Comparison of ENCODE assay signal across 8 cellular contexts in genomic region chr5:109740329-109740728, GRCh38. TPM values are rescaled to one million over a fixed set of nuclear protein-coding genes. Genes with fewer than 3 reads are reported as not detected.
DNase-seq lines count a peak whose midpoint lies in the region; ATAC-seq and TF ChIP-seq lines count a peak whose summit lies in the region.

No MANE protein-coding gene starts in this region.

- TF ChIP-seq POLR2A in spleen (IDR thresholded peaks at IDR 0.05), result no peak

- H3K4me2 ChIP-seq in GM23248 (ENCODE audit: unreplicated experiment) (peak overlapping the region; percentile 43), MM.1S (ENCODE audit: low read depth, low read length) (peak overlapping the region; percentile 86)

- TF ChIP-seq CTCF in MM.1S (IDR thresholded peaks at IDR 0.05; ENCODE audit: low read length), result no peak
- TF ChIP-seq CTCF in spleen (IDR thresholded peaks at IDR 0.05 in 8 of 11, conservative IDR thresholded peaks at IDR 0.05 in 3 of 11), result no peak

- H3F3A ChIP-seq in GM23248 (ENCODE audit: insufficient read depth), result peaks cover 38% of the 10 kb centered on the region
- H3F3A ChIP-seq in MM.1S (ENCODE audit: insufficient read depth, low read length), result peaks cover 58% of the 10 kb centered on the region

- no peaks in the 10 kb centered on the region for H3K27me3 ChIP-seq in GM23248 (replicated peaks; ENCODE audit: insufficient read depth)
- no peaks in the 10 kb centered on the region for H3K27me3 ChIP-seq in MM.1S (replicated peaks; ENCODE audit: insufficient read depth, low read length)
- no peaks in the 10 kb centered on the region for H3K27me3 ChIP-seq in iPS-18a (ENCODE audit: control insufficient read depth, insufficient read depth, low read length)
- H3K27me3 ChIP-seq in effector memory CD4-positive, alpha-beta T cell (replicated peaks; ENCODE audit: control insufficient read depth, insufficient read depth, low read length, poor library complexity, severe bottlenecking), result no peaks in the 10 kb centered on the region
- H3K27me3 ChIP-seq in spleen (replicated peaks in 1 of 7), result no peaks in the 10 kb centered on the region

- H3K4me3 ChIP-seq in GM23248, result no peak overlapping the region
- peak overlapping the region; percentile 46 for H3K4me3 ChIP-seq in MM.1S (ENCODE audit: low read length)
- H3K4me3 ChIP-seq in iPS-18a (ENCODE audit: low read length), result peak overlapping the region; percentile 31
- H3K4me3 ChIP-seq in effector memory CD4-positive, alpha-beta T cell (ENCODE audit: insufficient read depth, low read depth, low read length, poor library complexity, severe bottlenecking), result no peak overlapping the region
- H3K4me3 ChIP-seq in spleen, result no peak overlapping the region

- 40 to 52% methylated on average over 2 of the region's 2 CpGs for WGBS in GM23248 (ENCODE audit: low coverage in 1 of 2, low lambda C conversion rate in 2 of 2, missing lambda C conversion rate in 2 of 2), 2 experiments
- 44 to 50% (median 47%) methylated on average over 2 of the region's 2 CpGs for WGBS in spleen, 5 donors

- H3K36me3 ChIP-seq in GM23248 (ENCODE audit: low read depth) (no peaks in the 10 kb centered on the region), MM.1S (replicated peaks; ENCODE audit: insufficient read depth, low read length) (peaks cover 9% of the 10 kb centered on the region; the same call in 1 of the 2 replicates), iPS-18a (ENCODE audit: control insufficient read depth, low read depth, low read length) (no peaks in the 10 kb centered on the region), spleen (peaks cover 0 to 14% (median 0%) of the 10 kb centered on the region in 6 donors)
- H3K36me3 ChIP-seq in effector memory CD4-positive, alpha-beta T cell (ENCODE audit: control insufficient read depth, insufficient read depth, low read length), result peaks cover 8% of the 10 kb centered on the region

- intact Hi-C loops in spleen (cut with DNase I; ENCODE audit: low total_unique reads), result no loop called here

- H3K9ac ChIP-seq in GM23248 (no peak overlapping the region), MM.1S (ENCODE audit: low read length) (peak overlapping the region; percentile 47), iPS-18a (ENCODE audit: low read length) (peak overlapping the region; percentile 53)

- H3K9me2 ChIP-seq in GM23248 (ENCODE audit: insufficient read depth), result no peaks in the 10 kb centered on the region
- H3K9me2 ChIP-seq in MM.1S (replicated peaks; ENCODE audit: insufficient read depth, low read length), result no peaks in the 10 kb centered on the region

- in situ Hi-C loops in GM23248 (cut with MboI), result no loop called here

- H2AFZ ChIP-seq in GM23248 (no peak overlapping the region), MM.1S (ENCODE audit: low read length) (no peak overlapping the region)

- H3K4me1 ChIP-seq in GM23248 (ENCODE audit: insufficient read depth), result peaks cover 53% of the 10 kb centered on the region
- peaks cover 71% of the 10 kb centered on the region for H3K4me1 ChIP-seq in MM.1S (ENCODE audit: low read length)
- peaks cover 66% of the 10 kb centered on the region for H3K4me1 ChIP-seq in iPS-18a (ENCODE audit: control insufficient read depth, low read depth, low read length)
- H3K4me1 ChIP-seq in effector memory CD4-positive, alpha-beta T cell (ENCODE audit: control insufficient read depth, insufficient read depth, low read length, poor library complexity, severe bottlenecking), result no peaks in the 10 kb centered on the region
- H3K4me1 ChIP-seq in spleen, result peaks cover 3 to 52% (median 25%) of the 10 kb centered on the region in 6 donors

- peaks cover 68% of the 10 kb centered on the region for H3K79me2 ChIP-seq in GM23248 (ENCODE audit: insufficient read depth)
- peaks cover 96% of the 10 kb centered on the region for H3K79me2 ChIP-seq in MM.1S (ENCODE audit: low read length)

- H3K9me3 ChIP-seq in GM23248 (ENCODE audit: low read depth) (no peaks in the 10 kb centered on the region), MM.1S (replicated peaks; ENCODE audit: insufficient read depth, low read length) (no peaks in the 10 kb centered on the region), iPS-18a (ENCODE audit: control insufficient read depth, low read depth, low read length) (no peaks in the 10 kb centered on the region), spleen (no peaks in the 10 kb centered on the region)
- no peaks in the 10 kb centered on the region for H3K9me3 ChIP-seq in effector memory CD4-positive, alpha-beta T cell (ENCODE audit: control insufficient read depth, low read length)

- peak; percentile 93 for ATAC-seq in GM18511 (IDR thresholded peaks at IDR 0.05; ENCODE audit: unreplicated experiment)

- no peaks in the 10 kb centered on the region for H4K20me1 ChIP-seq in GM23248 (ENCODE audit: insufficient read depth)
- H4K20me1 ChIP-seq in MM.1S (ENCODE audit: insufficient read depth, low read length), result no peaks in the 10 kb centered on the region

- DNase-seq in GM23248 (peak; percentile 42), MM.1S (peak; percentile 55), NCI-H1092 (lab: John Stamatoyannopoulos, UW) (no peak), GDM1 (lab: John Stamatoyannopoulos, UW) (no peak), spleen (no peak)
- DNase-seq in effector memory CD4-positive, alpha-beta T cell, result no peak

- H3K27ac ChIP-seq in GM23248 (peak overlapping the region; percentile 5; the same call in 1 of the 2 replicates), MM.1S (ENCODE audit: low read length) (peak overlapping the region; percentile 85; the same call in 1 of the 2 replicates), iPS-18a (ENCODE audit: low read length) (peak overlapping the region; percentile 88), spleen (peak overlapping the region in 1 of 8 donors; percentile 1)
- no peak overlapping the region for H3K27ac ChIP-seq in effector memory CD4-positive, alpha-beta T cell (ENCODE audit: insufficient read depth, low read length, poor library complexity, severe bottlenecking)

RNA-seq across cellular contexts. Expression of gene MAN2A1, which starts 50.6 kb away (rescaled TPM):
- total RNA-seq in GM23248 (2014; rRNA removed; shearing (Covaris generic)), result 54.6 and 59.3 TPM in 2 replicates
- polyA plus RNA-seq in GM23248 (2016; fragmentation: Nextera tagmentation; extraction: Ambion mirVana), result 18.1 and 20.8 TPM in 2 replicates
- 10 to 100 TPM; 48.4 to 84.8 (median 55.1) TPM for total RNA-seq in spleen
- polyA plus RNA-seq in spleen, result 10 to 100 TPM in 2 of 3 donors, 1 to 10 TPM in 1; 9.5 to 10.6 (median 10.6) TPM

Comparison
In these comparisons a context has a peak if more than half of its experiments do, and no peak if none do; other contexts are left out.
1. DNase-seq: peak in GM23248 (single experiment) and MM.1S (single experiment); none in NCI-H1092 (single experiment), GDM1 (single experiment), effector memory CD4-positive, alpha-beta T cell (0 of 3) and spleen (single experiment).
2. H3K4me3 ChIP-seq: peak in MM.1S (single experiment) and iPS-18a (single experiment); none in GM23248 (single experiment), effector memory CD4-positive, alpha-beta T cell (single experiment) and spleen (0 of 8).